1 cellular context compared by ENCODE assay signal in the genomic region with DNA sequence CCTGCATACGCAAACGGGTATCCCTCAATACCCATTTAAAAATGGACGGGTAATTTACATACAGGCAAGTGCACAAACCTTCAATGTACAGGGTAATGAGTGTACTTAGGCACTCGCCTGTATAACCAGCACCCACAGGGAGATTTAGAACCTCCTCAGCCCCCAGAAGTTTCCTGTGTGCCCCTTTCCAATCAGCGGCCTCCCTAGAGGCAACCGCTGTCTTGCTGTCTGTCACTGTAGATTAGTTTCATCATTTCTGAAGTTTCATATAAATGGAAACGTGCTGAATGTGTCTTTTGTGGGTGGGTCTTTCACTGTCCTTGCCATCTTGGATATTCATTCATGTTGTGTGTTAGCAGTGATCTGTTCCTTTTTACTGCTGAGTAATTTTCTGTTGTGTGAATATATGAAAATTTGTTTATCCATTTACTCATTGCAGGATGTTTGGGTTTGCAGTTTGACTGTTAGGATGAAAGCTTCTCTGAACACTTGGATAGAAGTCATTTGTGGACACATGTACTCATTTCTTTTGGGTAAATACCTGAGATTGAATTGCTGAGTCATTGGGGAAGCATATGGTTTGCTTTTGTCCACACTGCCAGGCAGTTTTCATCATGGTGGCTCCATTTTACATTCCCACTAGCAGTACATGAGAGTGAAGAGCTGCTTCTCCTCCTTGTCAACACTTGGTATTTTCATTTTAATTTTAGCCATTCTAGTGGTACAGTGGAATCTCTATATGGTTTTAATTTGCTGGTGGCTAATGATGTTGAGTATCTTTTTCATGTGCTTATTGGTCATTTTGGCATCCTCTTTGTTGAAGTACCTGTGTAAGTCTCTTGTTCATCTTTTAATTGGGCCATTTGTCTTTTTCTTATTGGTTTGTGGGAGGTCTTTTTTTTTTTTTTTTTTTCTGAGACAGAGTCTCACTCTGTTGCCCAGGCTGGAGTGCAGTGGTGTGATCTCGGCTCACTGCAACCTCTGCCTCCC.
TF ChIP-seq lines count a peak whose summit lies in the region.

No MANE protein-coding gene starts in this region.

TF ChIP-seq in GM12878, 131 proteins besides CTCF, POLR2A, EP300 and RAD21 (continued from another document and continues in another):
- TF ChIP-seq TCF7 (IDR thresholded peaks at IDR 0.05; ENCODE audit: borderline replicate concordance) (no peak), KAT2A (conservative IDR thresholded peaks at IDR 0.05; ENCODE audit: control insufficient read depth, low read depth, low read length) (no peak), CHD2 (IDR thresholded peaks at IDR 0.05; ENCODE audit: borderline replicate concordance, low read depth, low read length) (no peak), SREBF1 (IDR thresholded peaks at IDR 0.05; ENCODE audit: low read length) (no peak), ZBTB40 (IDR thresholded peaks at IDR 0.05; ENCODE audit: borderline replicate concordance) (no peak), SMARCA5 (IDR thresholded peaks at IDR 0.05) (no peak), EED (IDR thresholded peaks at IDR 0.05; ENCODE audit: low read depth) (peak; percentile 59), MEF2B (IDR thresholded peaks at IDR 0.05; ENCODE audit: partially characterized antibody, poor library complexity, severe bottlenecking) (no peak), CBX5 (IDR thresholded peaks at IDR 0.05; ENCODE audit: low read depth) (peak; percentile 63), YY1 (IDR thresholded peaks at IDR 0.05; ENCODE audit: low read depth, low read length) (peak; percentile 84), NFIC (IDR thresholded peaks at IDR 0.05; ENCODE audit: low read depth, low read length) (peak; percentile 66), FOXM1 (IDR thresholded peaks at IDR 0.05; ENCODE audit: low read depth, low read length) (no peak; the same call in 1 of the 2 replicates), ZBTB33 (IDR thresholded peaks at IDR 0.05) (no peak), HCFC1 (IDR thresholded peaks at IDR 0.05; ENCODE audit: low read length) (no peak), SPI1 (IDR thresholded peaks at IDR 0.05; ENCODE audit: borderline replicate concordance, insufficient read depth, low read depth, low read length) (no peak), EZH2 (IDR thresholded peaks at IDR 0.05; ENCODE audit: borderline replicate concordance, control insufficient read depth, low read depth, low read length) (no peak), HDGF (IDR thresholded peaks at IDR 0.05) (no peak), WRNIP1 (IDR thresholded peaks at IDR 0.05; ENCODE audit: borderline replicate concordance, low read depth, low read length) (no peak), RCOR1 (conservative IDR thresholded peaks at IDR 0.05; ENCODE audit: low read depth, low read length) (no peak), TCF12 (IDR thresholded peaks at IDR 0.05; ENCODE audit: low read depth, low read length) (no peak), ETV6 (conservative IDR thresholded peaks at IDR 0.05 in 1 of 2, IDR thresholded peaks at IDR 0.05 in 1 of 2; ENCODE audit: borderline replicate concordance in 1 of 2, low read depth in 1 of 2) (peak in 1 of 2 experiments; percentile 33; a peak in 1 of 4 replicates), FOS (IDR thresholded peaks at IDR 0.05; ENCODE audit: borderline replicate concordance, extremely low read depth, insufficient read length) (no peak), MXI1 (IDR thresholded peaks at IDR 0.05; ENCODE audit: low read depth, low read length) (no peak), IKZF2 (IDR thresholded peaks at IDR 0.05) (peak; percentile 29 to 40; a peak in 3 of 4 replicates), ASH2L (IDR thresholded peaks at IDR 0.05; ENCODE audit: borderline replicate concordance, low read depth) (no peak), ESRRA (IDR thresholded peaks at IDR 0.05; ENCODE audit: low read length) (no peak)
- TF ChIP-seq, protein P1, sequence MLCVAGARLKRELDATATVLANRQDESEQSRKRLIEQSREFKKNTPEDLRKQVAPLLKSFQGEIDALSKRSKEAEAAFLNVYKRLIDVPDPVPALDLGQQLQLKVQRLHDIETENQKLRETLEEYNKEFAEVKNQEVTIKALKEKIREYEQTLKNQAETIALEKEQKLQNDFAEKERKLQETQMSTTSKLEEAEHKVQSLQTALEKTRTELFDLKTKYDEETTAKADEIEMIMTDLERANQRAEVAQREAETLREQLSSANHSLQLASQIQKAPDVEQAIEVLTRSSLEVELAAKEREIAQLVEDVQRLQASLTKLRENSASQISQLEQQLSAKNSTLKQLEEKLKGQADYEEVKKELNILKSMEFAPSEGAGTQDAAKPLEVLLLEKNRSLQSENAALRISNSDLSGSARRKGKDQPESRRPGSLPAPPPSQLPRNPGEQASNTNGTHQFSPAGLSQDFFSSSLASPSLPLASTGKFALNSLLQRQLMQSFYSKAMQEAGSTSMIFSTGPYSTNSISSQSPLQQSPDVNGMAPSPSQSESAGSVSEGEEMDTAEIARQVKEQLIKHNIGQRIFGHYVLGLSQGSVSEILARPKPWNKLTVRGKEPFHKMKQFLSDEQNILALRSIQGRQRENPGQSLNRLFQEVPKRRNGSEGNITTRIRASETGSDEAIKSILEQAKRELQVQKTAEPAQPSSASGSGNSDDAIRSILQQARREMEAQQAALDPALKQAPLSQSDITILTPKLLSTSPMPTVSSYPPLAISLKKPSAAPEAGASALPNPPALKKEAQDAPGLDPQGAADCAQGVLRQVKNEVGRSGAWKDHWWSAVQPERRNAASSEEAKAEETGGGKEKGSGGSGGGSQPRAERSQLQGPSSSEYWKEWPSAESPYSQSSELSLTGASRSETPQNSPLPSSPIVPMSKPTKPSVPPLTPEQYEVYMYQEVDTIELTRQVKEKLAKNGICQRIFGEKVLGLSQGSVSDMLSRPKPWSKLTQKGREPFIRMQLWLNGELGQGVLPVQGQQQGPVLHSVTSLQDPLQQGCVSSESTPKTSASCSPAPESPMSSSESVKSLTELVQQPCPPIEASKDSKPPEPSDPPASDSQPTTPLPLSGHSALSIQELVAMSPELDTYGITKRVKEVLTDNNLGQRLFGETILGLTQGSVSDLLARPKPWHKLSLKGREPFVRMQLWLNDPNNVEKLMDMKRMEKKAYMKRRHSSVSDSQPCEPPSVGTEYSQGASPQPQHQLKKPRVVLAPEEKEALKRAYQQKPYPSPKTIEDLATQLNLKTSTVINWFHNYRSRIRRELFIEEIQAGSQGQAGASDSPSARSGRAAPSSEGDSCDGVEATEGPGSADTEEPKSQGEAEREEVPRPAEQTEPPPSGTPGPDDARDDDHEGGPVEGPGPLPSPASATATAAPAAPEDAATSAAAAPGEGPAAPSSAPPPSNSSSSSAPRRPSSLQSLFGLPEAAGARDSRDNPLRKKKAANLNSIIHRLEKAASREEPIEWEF (IDR thresholded peaks at IDR 0.05; ENCODE audit: insufficient replicate concordance, low read depth, low read length): no peak
- TF ChIP-seq, protein P2, sequence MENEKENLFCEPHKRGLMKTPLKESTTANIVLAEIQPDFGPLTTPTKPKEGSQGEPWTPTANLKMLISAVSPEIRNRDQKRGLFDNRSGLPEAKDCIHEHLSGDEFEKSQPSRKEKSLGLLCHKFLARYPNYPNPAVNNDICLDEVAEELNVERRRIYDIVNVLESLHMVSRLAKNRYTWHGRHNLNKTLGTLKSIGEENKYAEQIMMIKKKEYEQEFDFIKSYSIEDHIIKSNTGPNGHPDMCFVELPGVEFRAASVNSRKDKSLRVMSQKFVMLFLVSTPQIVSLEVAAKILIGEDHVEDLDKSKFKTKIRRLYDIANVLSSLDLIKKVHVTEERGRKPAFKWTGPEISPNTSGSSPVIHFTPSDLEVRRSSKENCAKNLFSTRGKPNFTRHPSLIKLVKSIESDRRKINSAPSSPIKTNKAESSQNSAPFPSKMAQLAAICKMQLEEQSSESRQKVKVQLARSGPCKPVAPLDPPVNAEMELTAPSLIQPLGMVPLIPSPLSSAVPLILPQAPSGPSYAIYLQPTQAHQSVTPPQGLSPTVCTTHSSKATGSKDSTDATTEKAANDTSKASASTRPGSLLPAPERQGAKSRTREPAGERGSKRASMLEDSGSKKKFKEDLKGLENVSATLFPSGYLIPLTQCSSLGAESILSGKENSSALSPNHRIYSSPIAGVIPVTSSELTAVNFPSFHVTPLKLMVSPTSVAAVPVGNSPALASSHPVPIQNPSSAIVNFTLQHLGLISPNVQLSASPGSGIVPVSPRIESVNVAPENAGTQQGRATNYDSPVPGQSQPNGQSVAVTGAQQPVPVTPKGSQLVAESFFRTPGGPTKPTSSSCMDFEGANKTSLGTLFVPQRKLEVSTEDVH (IDR thresholded peaks at IDR 0.05; ENCODE audit: low read depth, partially characterized antibody): no peak
- TF ChIP-seq, protein P3, sequence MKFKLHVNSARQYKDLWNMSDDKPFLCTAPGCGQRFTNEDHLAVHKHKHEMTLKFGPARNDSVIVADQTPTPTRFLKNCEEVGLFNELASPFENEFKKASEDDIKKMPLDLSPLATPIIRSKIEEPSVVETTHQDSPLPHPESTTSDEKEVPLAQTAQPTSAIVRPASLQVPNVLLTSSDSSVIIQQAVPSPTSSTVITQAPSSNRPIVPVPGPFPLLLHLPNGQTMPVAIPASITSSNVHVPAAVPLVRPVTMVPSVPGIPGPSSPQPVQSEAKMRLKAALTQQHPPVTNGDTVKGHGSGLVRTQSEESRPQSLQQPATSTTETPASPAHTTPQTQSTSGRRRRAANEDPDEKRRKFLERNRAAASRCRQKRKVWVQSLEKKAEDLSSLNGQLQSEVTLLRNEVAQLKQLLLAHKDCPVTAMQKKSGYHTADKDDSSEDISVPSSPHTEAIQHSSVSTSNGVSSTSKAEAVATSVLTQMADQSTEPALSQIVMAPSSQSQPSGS (IDR thresholded peaks at IDR 0.05; ENCODE audit: low read length): peak; percentile 78; the same call in 1 of the 2 replicates
- TF ChIP-seq, protein P4, sequence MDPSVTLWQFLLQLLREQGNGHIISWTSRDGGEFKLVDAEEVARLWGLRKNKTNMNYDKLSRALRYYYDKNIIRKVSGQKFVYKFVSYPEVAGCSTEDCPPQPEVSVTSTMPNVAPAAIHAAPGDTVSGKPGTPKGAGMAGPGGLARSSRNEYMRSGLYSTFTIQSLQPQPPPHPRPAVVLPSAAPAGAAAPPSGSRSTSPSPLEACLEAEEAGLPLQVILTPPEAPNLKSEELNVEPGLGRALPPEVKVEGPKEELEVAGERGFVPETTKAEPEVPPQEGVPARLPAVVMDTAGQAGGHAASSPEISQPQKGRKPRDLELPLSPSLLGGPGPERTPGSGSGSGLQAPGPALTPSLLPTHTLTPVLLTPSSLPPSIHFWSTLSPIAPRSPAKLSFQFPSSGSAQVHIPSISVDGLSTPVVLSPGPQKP (IDR thresholded peaks at IDR 0.05; ENCODE audit: low read depth, low read length): no peak
- TF ChIP-seq, protein P5, sequence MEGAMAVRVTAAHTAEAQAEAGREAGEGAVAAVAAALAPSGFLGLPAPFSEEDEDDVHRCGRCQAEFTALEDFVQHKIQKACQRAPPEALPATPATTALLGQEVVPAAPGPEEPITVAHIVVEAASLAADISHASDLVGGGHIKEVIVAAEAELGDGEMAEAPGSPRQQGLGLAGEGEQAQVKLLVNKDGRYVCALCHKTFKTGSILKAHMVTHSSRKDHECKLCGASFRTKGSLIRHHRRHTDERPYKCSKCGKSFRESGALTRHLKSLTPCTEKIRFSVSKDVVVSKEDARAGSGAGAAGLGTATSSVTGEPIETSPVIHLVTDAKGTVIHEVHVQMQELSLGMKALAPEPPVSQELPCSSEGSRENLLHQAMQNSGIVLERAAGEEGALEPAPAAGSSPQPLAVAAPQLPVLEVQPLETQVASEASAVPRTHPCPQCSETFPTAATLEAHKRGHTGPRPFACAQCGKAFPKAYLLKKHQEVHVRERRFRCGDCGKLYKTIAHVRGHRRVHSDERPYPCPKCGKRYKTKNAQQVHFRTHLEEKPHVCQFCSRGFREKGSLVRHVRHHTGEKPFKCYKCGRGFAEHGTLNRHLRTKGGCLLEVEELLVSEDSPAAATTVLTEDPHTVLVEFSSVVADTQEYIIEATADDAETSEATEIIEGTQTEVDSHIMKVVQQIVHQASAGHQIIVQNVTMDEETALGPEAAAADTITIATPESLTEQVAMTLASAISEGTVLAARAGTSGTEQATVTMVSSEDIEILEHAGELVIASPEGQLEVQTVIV (IDR thresholded peaks at IDR 0.05; ENCODE audit: borderline replicate concordance, partially characterized antibody): no peak
